Comparison of ENCODE assay signal across 15 cellular contexts in the genomic region with DNA sequence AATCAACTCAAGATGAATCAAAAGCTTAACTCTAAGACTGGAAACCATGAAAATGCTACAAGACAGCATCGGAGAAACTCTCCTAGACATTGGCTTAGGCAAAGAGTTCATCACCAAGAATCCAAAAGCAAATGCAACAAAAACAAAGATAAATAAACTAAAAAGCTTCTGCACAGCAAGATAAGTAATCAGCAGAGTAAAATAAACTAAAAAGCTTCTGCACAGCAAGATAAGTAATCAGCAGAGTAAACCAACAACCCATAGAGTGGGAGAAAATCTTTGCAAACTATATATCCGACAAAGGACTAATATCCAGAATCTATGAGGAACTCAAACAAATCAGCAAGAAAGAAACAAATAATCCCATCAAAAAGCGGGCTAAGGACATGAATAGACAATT. TPM values are rescaled to one million over a fixed set of nuclear protein-coding genes. Genes with fewer than 3 reads are reported as not detected.
"Had no signal": no experiment of that assay in that cellular context is flagged by ENCODE, and none has a peak within 500 bp of the region (broad histone marks: within the 10 kb centered on the region; RNA-seq: fewer than 3 reads in every experiment).

No MANE protein-coding gene starts in this region.

RNA-seq across cellular contexts. Expression of gene GPX5, which starts 21.3 kb away (rescaled TPM):
- total RNA-seq: activated B cell treated with CpG ODN at 0.5 μM for 24 hours; activated CD4-positive, alpha-beta memory T cell treated with anti-CD3 and anti-CD28 coated beads for 36 hours; activated CD4-positive, alpha-beta memory T cell treated with anti-CD3 and anti-CD28 coated beads, Interleukin-2, amount 10 ng/mL, durations not matched to agents 7 days and 5 days; activated CD4-positive, alpha-beta T cell treated with anti-CD3 and anti-CD28 coated beads for 36 hours; activated CD4-positive, alpha-beta T cell treated with anti-CD3 and anti-CD28 coated beads, Interleukin-2, amount 10 ng/mL, durations not matched to agents 24 days and 14 days; activated CD4-positive, alpha-beta T cell treated with anti-CD3 and anti-CD28 coated beads, Interleukin-2, amount 10 ng/mL, durations not matched to agents 7 days and 5 days; activated CD8-positive, alpha-beta memory T cell treated with anti-CD3 and anti-CD28 coated beads for 36 hours; activated CD8-positive, alpha-beta memory T cell treated with anti-CD3 and anti-CD28 coated beads, Interleukin-2, amount 10 ng/mL, durations not matched to agents 7 days and 5 days; activated CD8-positive, alpha-beta T cell treated with anti-CD3 and anti-CD28 coated beads for 36 hours; activated CD8-positive, alpha-beta T cell treated with anti-CD3 and anti-CD28 coated beads, Interleukin-2, amount 10 ng/mL, durations not matched to agents 7 days and 5 days; activated T-cell treated with anti-CD3 and anti-CD28 coated beads, Interleukin-2, amount 50 U/mL, for 4 hours; T-helper 1 cell treated with Interleukin-12 subunit alpha and Interleukin-12 subunit beta and Interleukin-4 antibody, amounts not matched to agents 30 ng/mL and 1 ng/mL, for 36 hours; T-helper 17 cell; T-helper 2 cell treated with Interferon-gamma antibody and Interleukin-4, amounts not matched to agents 100 ng/mL and 5 ng/mL, for 36 hours; WTC11 had no signal

RNA-seq across cellular contexts. Expression of gene GPX6, which starts 31.4 kb away (rescaled TPM):
- total RNA-seq: activated B cell treated with CpG ODN at 0.5 μM for 24 hours; activated CD4-positive, alpha-beta memory T cell treated with anti-CD3 and anti-CD28 coated beads for 36 hours; activated CD4-positive, alpha-beta memory T cell treated with anti-CD3 and anti-CD28 coated beads, Interleukin-2, amount 10 ng/mL, durations not matched to agents 7 days and 5 days; activated CD4-positive, alpha-beta T cell treated with anti-CD3 and anti-CD28 coated beads for 36 hours; activated CD4-positive, alpha-beta T cell treated with anti-CD3 and anti-CD28 coated beads, Interleukin-2, amount 10 ng/mL, durations not matched to agents 24 days and 14 days; activated CD4-positive, alpha-beta T cell treated with anti-CD3 and anti-CD28 coated beads, Interleukin-2, amount 10 ng/mL, durations not matched to agents 7 days and 5 days; activated CD8-positive, alpha-beta memory T cell treated with anti-CD3 and anti-CD28 coated beads for 36 hours; activated CD8-positive, alpha-beta memory T cell treated with anti-CD3 and anti-CD28 coated beads, Interleukin-2, amount 10 ng/mL, durations not matched to agents 7 days and 5 days; activated CD8-positive, alpha-beta T cell treated with anti-CD3 and anti-CD28 coated beads for 36 hours; activated CD8-positive, alpha-beta T cell treated with anti-CD3 and anti-CD28 coated beads, Interleukin-2, amount 10 ng/mL, durations not matched to agents 7 days and 5 days; activated T-cell treated with anti-CD3 and anti-CD28 coated beads, Interleukin-2, amount 50 U/mL, for 4 hours; T-helper 1 cell treated with Interleukin-12 subunit alpha and Interleukin-12 subunit beta and Interleukin-4 antibody, amounts not matched to agents 30 ng/mL and 1 ng/mL, for 36 hours; T-helper 17 cell; T-helper 2 cell treated with Interferon-gamma antibody and Interleukin-4, amounts not matched to agents 100 ng/mL and 5 ng/mL, for 36 hours; WTC11 had no signal
